22 cellular contexts compared by ENCODE assay signal in the genomic region with DNA sequence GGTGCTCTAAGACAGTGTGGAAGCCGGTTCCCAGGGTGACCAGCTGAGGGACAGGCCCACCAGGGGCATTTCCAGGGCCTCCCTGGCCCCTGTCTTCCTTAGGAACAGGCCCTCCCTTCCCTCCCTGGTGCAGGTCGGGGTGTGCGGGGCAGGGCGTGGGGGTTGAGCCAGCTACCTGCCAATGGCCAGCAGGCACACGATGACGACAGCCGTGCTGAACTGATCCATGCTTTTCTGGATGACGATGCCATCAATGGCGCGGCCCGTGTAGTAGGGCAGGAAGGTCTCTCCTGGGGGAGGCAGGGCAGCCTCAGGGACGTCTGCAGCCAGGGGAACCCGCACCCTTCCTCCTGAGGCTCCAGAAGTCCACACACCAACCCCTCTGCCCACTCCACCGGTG.
"Had no signal": no experiment of that assay in that cellular context is flagged by ENCODE, and none has a peak within 500 bp of the region (broad histone marks: within the 10 kb centered on the region; RNA-seq: fewer than 3 reads in every experiment).

No MANE protein-coding gene starts in this region.

- H3K36me3 ChIP-seq: lower lobe of right lung, neural progenitor cell, ovary, prostate gland, spleen, suprapubic skin, tibial nerve had no signal

- H3K4me3 ChIP-seq: heart left ventricle, lower lobe of right lung, neural progenitor cell, ovary, prostate gland, spleen, suprapubic skin, tibial nerve had no signal

- H2AFZ ChIP-seq: neural progenitor cell had no signal

- H3K27ac ChIP-seq: heart left ventricle, lower lobe of right lung, neural progenitor cell, ovary, prostate gland, spleen, suprapubic skin had no signal

- H3K4me2 ChIP-seq: neural progenitor cell had no signal

- H3K4me1 ChIP-seq: neural progenitor cell, prostate gland had no signal

- H3K27me3 ChIP-seq: heart left ventricle, neural progenitor cell, ovary, spleen, suprapubic skin, tibial nerve had no signal

- H3K9me3 ChIP-seq: heart left ventricle, lower lobe of right lung, ovary, prostate gland, spleen, suprapubic skin, tibial nerve had no signal

- H3K9ac ChIP-seq: neural progenitor cell had no signal

- DNase-seq: activated CD4-positive, alpha-beta T cell treated with anti-CD3 and anti-CD28 coated beads for 4 hours; activated CD4-positive, alpha-beta T cell treated with anti-CD3 and anti-CD28 coated beads, Interleukin-2, amount 50 U/mL, for 48 hours; activated CD4-positive, CD25-positive, alpha-beta regulatory T cell; activated CD8-positive, alpha-beta memory T cell treated with anti-CD3 and anti-CD28 coated beads, Interleukin-2, amount 50 U/mL, for 48 hours; activated naive CD4-positive, alpha-beta T cell treated with Interleukin-2 at 50 U/mL for 16 hours; activated naive CD8-positive, alpha-beta T cell treated with anti-CD3 and anti-CD28 coated beads for 36 hours; activated T-cell treated with anti-CD3 and anti-CD28 coated beads, Interleukin-2, amount 50 U/mL, for 4 hours; cortex of kidney; islet precursor cell; left colon; lower lobe of right lung; naive thymus-derived CD4-positive, alpha-beta T cell; ovary; spleen; stimulated activated CD4-positive, alpha-beta T cell treated with anti-CD3 and anti-CD28 coated beads, Interleukin-4, amount 100 ng/mL, for 1 hour; stimulated activated naive CD8-positive, alpha-beta T cell treated with anti-CD3 and anti-CD28 coated beads, Interleukin-15, Interleukin-2, amounts not matched to agents 100 U/mL and 50 U/mL, for 24 hours; T-helper 17 cell had no signal

- ATAC-seq: activated T-cell treated with anti-CD3 and anti-CD28 coated beads, Interleukin-2, amount 50 U/mL, for 4 hours; heart left ventricle; left colon; lower lobe of right lung; naive thymus-derived CD4-positive, alpha-beta T cell; stimulated activated naive CD8-positive, alpha-beta T cell treated with anti-CD3 and anti-CD28 coated beads, Interleukin-15, Interleukin-2, amounts not matched to agents 100 U/mL and 50 U/mL, for 24 hours; T-helper 17 cell had no signal
